ENCODE assay signal across 29 cellular contexts in the genomic region with DNA sequence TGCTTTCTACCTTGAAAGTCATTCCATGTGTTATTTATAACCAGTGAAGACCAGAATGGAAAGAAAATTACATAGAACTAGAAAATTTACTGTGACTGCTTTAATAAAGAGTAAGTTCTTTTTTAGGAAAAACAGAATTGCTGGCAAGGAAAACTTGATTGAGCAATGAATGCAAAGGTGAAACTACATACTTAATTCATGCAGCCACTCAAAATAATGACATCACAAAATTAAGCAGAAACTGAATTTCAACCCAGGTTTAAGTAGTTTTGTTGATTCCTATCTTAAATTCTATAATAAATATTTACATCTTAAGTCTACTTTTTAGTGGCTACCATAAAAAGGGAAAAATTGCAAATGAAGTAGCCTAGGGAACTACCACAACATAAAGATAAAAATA.
"Had no signal": no experiment of that assay in that cellular context is flagged by ENCODE, and none has a peak within 500 bp of the region (broad histone marks: within the 10 kb centered on the region; RNA-seq: fewer than 3 reads in every experiment).

No MANE protein-coding gene starts in this region.

- H3K27ac ChIP-seq: neural progenitor cell, ovary, parathyroid adenoma, psoas muscle, sigmoid colon, stomach, thoracic aorta, thyroid gland, tibial nerve, upper lobe of left lung, vagina had no signal

- H2AFZ ChIP-seq: neural progenitor cell, parathyroid adenoma had no signal

- FAIRE-seq: urothelium cell line had no signal

- H3K4me3 ChIP-seq: neural progenitor cell, ovary, psoas muscle, right lobe of liver, sigmoid colon, stomach, thoracic aorta, thyroid gland, tibial nerve, upper lobe of left lung, vagina had no signal

- DNase-seq: natural killer cell; occipital lobe; ovary; posterior cingulate gyrus; psoas muscle; right cardiac atrium; right lobe of liver; sigmoid colon; small intestine; stimulated activated CD4-positive, alpha-beta T cell treated with anti-CD3 and anti-CD28 coated beads, Interleukin-15, amount 100 ng/mL, for 24 hours; stimulated activated CD4-positive, alpha-beta T cell treated with anti-CD3 and anti-CD28 coated beads, Interleukin-2, amount 100 ng/mL, for 24 hours; stimulated activated CD4-positive, alpha-beta T cell treated with anti-CD3 and anti-CD28 coated beads, Interleukin-2, amount 100 ng/mL, for 48 hours; stimulated activated CD4-positive, alpha-beta T cell treated with anti-CD3 and anti-CD28 coated beads, Interleukin-4, amount 100 ng/mL, for 24 hours; stimulated activated naive B cell treated with anti-CD40 and anti-IgM and Interleukin-4, amounts not matched to agents 10 μg/mL and 1 μg/mL and 100 μg/mL, for 72 hours; stimulated activated naive CD4-positive, alpha-beta T cell treated with Interleukin-2 at 50 U/mL for 16 hours; stomach; thyroid gland; trophoblast cell; upper lobe of left lung had no signal

- H3K4me1 ChIP-seq: neural progenitor cell, parathyroid adenoma, right lobe of liver, thyroid gland, tibial nerve, upper lobe of left lung, vagina had no signal

- H3K27me3 ChIP-seq: neural progenitor cell, ovary, right lobe of liver, sigmoid colon, stomach, thyroid gland, tibial nerve, upper lobe of left lung, vagina had no signal

- H3K9ac ChIP-seq: neural progenitor cell, parathyroid adenoma had no signal

- H3K36me3 Mint-ChIP-seq: natural killer cell; stimulated activated effector memory CD8-positive, alpha-beta T cell treated with anti-CD3 and anti-CD28 coated beads, Interleukin-12 subunit alpha, Interleukin-12 subunit beta, amount 100 ng/mL, for 72 hours had no signal

- H3K27me3 Mint-ChIP-seq: progenitor cell of endocrine pancreas; stimulated activated naive B cell treated with anti-CD40 and anti-IgM and Interleukin-4, amounts not matched to agents 10 μg/mL and 1 μg/mL and 100 μg/mL, for 72 hours; stimulated activated naive CD8-positive, alpha-beta T cell treated with anti-CD3 and anti-CD28 coated beads, Interleukin-15, Interleukin-2, amounts not matched to agents 100 ng/mL and 50 ng/mL, for 24 hours had no signal

- H3K4me3 Mint-ChIP-seq: natural killer cell; nephron; neural progenitor cell; stimulated activated effector memory CD8-positive, alpha-beta T cell treated with anti-CD3 and anti-CD28 coated beads, Interleukin-12 subunit alpha, Interleukin-12 subunit beta, amount 100 ng/mL, for 72 hours; stimulated activated naive B cell treated with anti-CD40 and anti-IgM and Interleukin-4, amounts not matched to agents 10 μg/mL and 1 μg/mL and 100 μg/mL, for 72 hours; stimulated activated naive CD8-positive, alpha-beta T cell treated with anti-CD3 and anti-CD28 coated beads, Interleukin-15, Interleukin-2, amounts not matched to agents 100 ng/mL and 50 ng/mL, for 24 hours had no signal

- H3K4me2 ChIP-seq: neural progenitor cell had no signal

- H3K27ac Mint-ChIP-seq: natural killer cell; neural progenitor cell; progenitor cell of endocrine pancreas; stimulated activated effector memory CD8-positive, alpha-beta T cell treated with anti-CD3 and anti-CD28 coated beads, Interleukin-12 subunit alpha, Interleukin-12 subunit beta, amount 100 ng/mL, for 72 hours; stimulated activated naive B cell treated with anti-CD40 and anti-IgM and Interleukin-4, amounts not matched to agents 10 μg/mL and 1 μg/mL and 100 μg/mL, for 72 hours; stimulated activated naive CD8-positive, alpha-beta T cell treated with anti-CD3 and anti-CD28 coated beads, Interleukin-15, Interleukin-2, amounts not matched to agents 100 ng/mL and 50 ng/mL, for 24 hours had no signal

- H3K9me3 ChIP-seq: ovary, psoas muscle, right lobe of liver, sigmoid colon, stomach, thoracic aorta, thyroid gland, tibial nerve, upper lobe of left lung, vagina had no signal

- H3K36me3 ChIP-seq: neural progenitor cell, ovary, right lobe of liver, sigmoid colon, stomach, thoracic aorta, thyroid gland, tibial nerve, upper lobe of left lung, vagina had no signal

- H3K9me3 Mint-ChIP-seq: natural killer cell; nephron; neural progenitor cell; stimulated activated effector memory CD8-positive, alpha-beta T cell treated with anti-CD3 and anti-CD28 coated beads, Interleukin-12 subunit alpha, Interleukin-12 subunit beta, amount 100 ng/mL, for 72 hours; stimulated activated naive B cell treated with anti-CD40 and anti-IgM and Interleukin-4, amounts not matched to agents 10 μg/mL and 1 μg/mL and 100 μg/mL, for 72 hours; stimulated activated naive CD8-positive, alpha-beta T cell treated with anti-CD3 and anti-CD28 coated beads, Interleukin-15, Interleukin-2, amounts not matched to agents 100 ng/mL and 50 ng/mL, for 24 hours had no signal

- ATAC-seq: natural killer cell; psoas muscle; right cardiac atrium; stimulated activated effector memory CD8-positive, alpha-beta T cell treated with anti-CD3 and anti-CD28 coated beads, Interleukin-12 subunit alpha, Interleukin-12 subunit beta, amount 100 ng/mL, for 72 hours; stimulated activated naive B cell treated with anti-CD40 and anti-IgM and Interleukin-4, amounts not matched to agents 10 μg/mL and 1 μg/mL and 100 μg/mL, for 72 hours had no signal

- H3K4me1 Mint-ChIP-seq: neural progenitor cell had no signal
